ENCODE assay signal across 23 cellular contexts in the genomic region with DNA sequence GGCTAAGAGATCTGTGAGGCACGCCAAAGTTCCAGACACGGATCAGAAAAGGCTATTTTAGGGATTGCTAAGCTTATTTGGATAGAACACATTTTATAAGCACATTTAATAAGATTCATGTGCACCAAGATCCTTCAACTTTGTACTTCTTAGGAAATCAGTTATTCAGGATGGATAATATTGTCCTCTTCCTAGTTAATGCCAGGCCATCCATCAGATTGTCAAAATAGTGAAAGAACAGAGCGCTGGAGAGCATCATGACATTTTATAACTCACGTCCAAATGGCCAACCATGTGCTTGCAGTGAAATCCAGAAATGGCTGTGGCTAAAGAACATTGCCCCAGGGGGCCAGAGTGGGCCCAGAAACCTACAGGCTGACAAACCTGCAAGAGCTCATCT.
"Had no signal": no experiment of that assay in that cellular context is flagged by ENCODE, and none has a peak within 500 bp of the region (broad histone marks: within the 10 kb centered on the region; RNA-seq: fewer than 3 reads in every experiment).

No MANE protein-coding gene starts in this region.

- H3K4me1 ChIP-seq: pancreas, right lobe of liver, transverse colon, upper lobe of right lung had no signal

- H3K36me3 Mint-ChIP-seq: memory B cell, natural killer cell had no signal

- H3K9me3 Mint-ChIP-seq: central memory CD8-positive, alpha-beta T cell; effector memory CD8-positive, alpha-beta T cell; memory B cell; natural killer cell; neural crest cell; stimulated activated naive CD8-positive, alpha-beta T cell treated with anti-CD3 and anti-CD28 coated beads, Interleukin-15, amount 100 ng/mL, for 72 hours had no signal

- H3K4me3 ChIP-seq: lung, pancreas, right lobe of liver, smooth muscle cell, thoracic aorta, transverse colon, upper lobe of right lung had no signal

- H3K27me3 ChIP-seq: neutrophil, right lobe of liver, transverse colon, upper lobe of right lung had no signal

- H3K36me3 ChIP-seq: neutrophil, pancreas, right lobe of liver, thoracic aorta, transverse colon, upper lobe of right lung had no signal

- H3K27ac Mint-ChIP-seq: effector memory CD8-positive, alpha-beta T cell; memory B cell; natural killer cell; stimulated activated naive CD8-positive, alpha-beta T cell treated with anti-CD3 and anti-CD28 coated beads, Interleukin-15, amount 100 ng/mL, for 72 hours had no signal

- H3K4me1 Mint-ChIP-seq: central memory CD8-positive, alpha-beta T cell; natural killer cell; stimulated activated naive CD8-positive, alpha-beta T cell treated with anti-CD3 and anti-CD28 coated beads, Interleukin-15, amount 100 ng/mL, for 72 hours had no signal

- DNase-seq: cortex of kidney; effector memory CD8-positive, alpha-beta T cell; erythroblast; head of caudate nucleus; left ventricle myocardium superior; natural killer cell; pancreas; right lobe of liver; stimulated activated CD4-positive, alpha-beta T cell treated with anti-CD3 and anti-CD28 coated beads, Interleukin-12 subunit alpha, Interleukin-12 subunit beta, amount 100 ng/mL, for 4 hours; stimulated activated CD4-positive, alpha-beta T cell treated with anti-CD3 and anti-CD28 coated beads, Interleukin-1b, Interleukin-23, amount 100 ng/mL, for 48 hours; stimulated activated CD4-positive, alpha-beta T cell treated with anti-CD3 and anti-CD28 coated beads, Interleukin-4, amount 100 ng/mL, for 1 hour; stimulated activated CD8-positive, alpha-beta memory T cell treated with anti-CD3 and anti-CD28 coated beads, Interleukin-4, amount 100 ng/mL, for 48 hours; stimulated activated naive CD4-positive, alpha-beta T cell; stimulated activated naive CD8-positive, alpha-beta T cell treated with anti-CD3 and anti-CD28 coated beads, Interleukin-15, amount 100 ng/mL, for 72 hours; transverse colon; upper lobe of right lung had no signal

- H3K4me3 Mint-ChIP-seq: central memory CD8-positive, alpha-beta T cell; effector memory CD8-positive, alpha-beta T cell; memory B cell; natural killer cell; neural crest cell; stimulated activated naive CD8-positive, alpha-beta T cell treated with anti-CD3 and anti-CD28 coated beads, Interleukin-15, amount 100 ng/mL, for 72 hours had no signal

- H3K27ac ChIP-seq: neutrophil, pancreas, right lobe of liver, transverse colon, upper lobe of right lung had no signal

- ATAC-seq: effector memory CD8-positive, alpha-beta T cell; left ventricle myocardium superior; natural killer cell; pancreas; right lobe of liver; stimulated activated naive CD8-positive, alpha-beta T cell treated with anti-CD3 and anti-CD28 coated beads, Interleukin-15, amount 100 ng/mL, for 72 hours; upper lobe of right lung had no signal

- H3K4me2 ChIP-seq: smooth muscle cell had no signal

- H3K9me3 ChIP-seq: neutrophil, pancreas, right lobe of liver, thoracic aorta, transverse colon, upper lobe of right lung had no signal
